ENCODE assay signal across 17 cellular contexts in genomic region chr6:41958022-41958856, GRCh38. TPM values are rescaled to one million over a fixed set of nuclear protein-coding genes. Genes with fewer than 3 reads are reported as not detected.
DNase-seq lines count a peak whose midpoint lies in the region; ATAC-seq and TF ChIP-seq lines count a peak whose summit lies in the region.
"Had no signal": no experiment of that assay in that cellular context is flagged by ENCODE, and none has a peak within 500 bp of the region (broad histone marks: within the 10 kb centered on the region; RNA-seq: fewer than 3 reads in every experiment).

No MANE protein-coding gene starts in this region.

- H3K4me3 ChIP-seq in heart right ventricle, result no peak overlapping the region
- H3K4me3 ChIP-seq: prostate gland, uterus had no signal

- H3K36me3 ChIP-seq in heart right ventricle, result no peaks in the 10 kb centered on the region
- H3K36me3 ChIP-seq: prostate gland, uterus had no signal

- peaks cover 15% of the 10 kb centered on the region for H3K36me3 Mint-ChIP-seq in T-helper 1 cell treated with Interleukin-12 subunit alpha and Interleukin-12 subunit beta and Interleukin-4 antibody, amounts not matched to agents 30 μg/mL and 1 μg/mL, for 36 hours (ENCODE audit: low read depth)
- peaks cover 14% of the 10 kb centered on the region for H3K36me3 Mint-ChIP-seq in activated naive CD8-positive, alpha-beta T cell
- H3K36me3 Mint-ChIP-seq in stimulated activated naive B cell treated with anti-CD40 and anti-IgM and Interleukin-4, amounts not matched to agents 10 μg/mL and 1 μg/mL and 100 μg/mL, for 72 hours, result peaks cover 14% of the 10 kb centered on the region in 2 donors

- H3K27ac ChIP-seq in heart right ventricle, result no peak overlapping the region
- H3K27ac ChIP-seq: KMS-11, prostate gland, uterus had no signal

- H3K27ac Mint-ChIP-seq in T-helper 1 cell treated with Interleukin-12 subunit alpha and Interleukin-12 subunit beta and Interleukin-4 antibody, amounts not matched to agents 30 μg/mL and 1 μg/mL, for 36 hours, result peak overlapping the region; percentile 71
- peak overlapping the region; percentile 99 for H3K27ac Mint-ChIP-seq in activated naive CD8-positive, alpha-beta T cell
- peak overlapping the region; percentile 96 for H3K27ac Mint-ChIP-seq in stimulated activated naive B cell treated with anti-CD40 and anti-IgM and Interleukin-4, amounts not matched to agents 10 μg/mL and 1 μg/mL and 100 μg/mL, for 72 hours
- H3K27ac Mint-ChIP-seq: nephron had no signal

- H3K9me3 ChIP-seq in heart right ventricle, result no peaks in the 10 kb centered on the region
- H3K9me3 ChIP-seq: prostate gland, uterus had no signal

- ATAC-seq in stimulated activated naive B cell treated with anti-CD40 and anti-IgM and Interleukin-4, amounts not matched to agents 10 μg/mL and 1 μg/mL and 100 μg/mL, for 72 hours (replicated peaks), result peak; percentile 93 to 95
- ATAC-seq in heart right ventricle (no peak), HG03457 (IDR thresholded peaks at IDR 0.05; ENCODE audit: unreplicated experiment) (no peak)
- ATAC-seq: HCT116, SK-N-SH treated with all-trans-retinoic acid at 6 μM for 48 hours had no signal

- intact Hi-C loops in heart right ventricle (cut with DNase I), result no loop called here

- 93 to 94% methylated on average over 6 of the region's 6 CpGs for WGBS in heart right ventricle, 2 donors

- H3K4me1 ChIP-seq in heart right ventricle, result peaks cover 0 to 9% (median 0%) of the 10 kb centered on the region in 9 donors
- H3K4me1 ChIP-seq: prostate gland, uterus had no signal

- no peaks in the 10 kb centered on the region for H3K27me3 ChIP-seq in heart right ventricle
- H3K27me3 ChIP-seq: uterus had no signal

- peak; percentile 49 for DNase-seq in activated naive CD4-positive, alpha-beta T cell treated with Interleukin-2 at 50 U/mL for 16 hours
- DNase-seq in activated naive CD4-positive, alpha-beta T cell (lab: John Stamatoyannopoulos, UW), result no peak
- no peak for DNase-seq in stimulated activated naive B cell treated with anti-CD40 and anti-IgM and Interleukin-4, amounts not matched to agents 10 μg/mL and 1 μg/mL and 100 μg/mL, for 72 hours
- DNase-seq in heart right ventricle, result no peak
- no peak for DNase-seq in NCI-H82 (lab: John Stamatoyannopoulos, UW)
- DNase-seq: anterior cingulate cortex, COR-L47, NCI-H1105 treated with DMSO at 0.1 percent for 48 hours, uterus had no signal

- peaks cover 9% of the 10 kb centered on the region for H3K9me3 Mint-ChIP-seq in T-helper 1 cell treated with Interleukin-12 subunit alpha and Interleukin-12 subunit beta and Interleukin-4 antibody, amounts not matched to agents 30 μg/mL and 1 μg/mL, for 36 hours
- H3K9me3 Mint-ChIP-seq in activated naive CD8-positive, alpha-beta T cell (ENCODE audit: low read depth), result no peaks in the 10 kb centered on the region
- peaks cover 0 to 11% of the 10 kb centered on the region in 2 donors for H3K9me3 Mint-ChIP-seq in stimulated activated naive B cell treated with anti-CD40 and anti-IgM and Interleukin-4, amounts not matched to agents 10 μg/mL and 1 μg/mL and 100 μg/mL, for 72 hours
- H3K9me3 Mint-ChIP-seq: nephron had no signal

- H3K27me3 Mint-ChIP-seq in T-helper 1 cell treated with Interleukin-12 subunit alpha and Interleukin-12 subunit beta and Interleukin-4 antibody, amounts not matched to agents 30 μg/mL and 1 μg/mL, for 36 hours (ENCODE audit: low read depth), result no peaks in the 10 kb centered on the region
- H3K27me3 Mint-ChIP-seq in activated naive CD8-positive, alpha-beta T cell, result no peaks in the 10 kb centered on the region
- no peaks in the 10 kb centered on the region for H3K27me3 Mint-ChIP-seq in stimulated activated naive B cell treated with anti-CD40 and anti-IgM and Interleukin-4, amounts not matched to agents 10 μg/mL and 1 μg/mL and 100 μg/mL, for 72 hours

- H3K4me1 Mint-ChIP-seq in T-helper 1 cell treated with Interleukin-12 subunit alpha and Interleukin-12 subunit beta and Interleukin-4 antibody, amounts not matched to agents 30 μg/mL and 1 μg/mL, for 36 hours (ENCODE audit: low read depth), result peaks cover 23% of the 10 kb centered on the region
- peaks cover 76% of the 10 kb centered on the region for H3K4me1 Mint-ChIP-seq in activated naive CD8-positive, alpha-beta T cell (ENCODE audit: low read depth)
- H3K4me1 Mint-ChIP-seq in stimulated activated naive B cell treated with anti-CD40 and anti-IgM and Interleukin-4, amounts not matched to agents 10 μg/mL and 1 μg/mL and 100 μg/mL, for 72 hours, result peaks cover 26 to 51% of the 10 kb centered on the region in 2 donors
- H3K4me1 Mint-ChIP-seq: nephron had no signal

- TF ChIP-seq CTCF in heart right ventricle (IDR thresholded peaks at IDR 0.05), result no peak

- peak overlapping the region; percentile 22 for H3K4me3 Mint-ChIP-seq in T-helper 1 cell treated with Interleukin-12 subunit alpha and Interleukin-12 subunit beta and Interleukin-4 antibody, amounts not matched to agents 30 μg/mL and 1 μg/mL, for 36 hours
- peak overlapping the region; percentile 78 for H3K4me3 Mint-ChIP-seq in activated naive CD8-positive, alpha-beta T cell
- H3K4me3 Mint-ChIP-seq in stimulated activated naive B cell treated with anti-CD40 and anti-IgM and Interleukin-4, amounts not matched to agents 10 μg/mL and 1 μg/mL and 100 μg/mL, for 72 hours, result peak overlapping the region; percentile 58 to 68
- H3K4me3 Mint-ChIP-seq: nephron had no signal

RNA-seq across cellular contexts. Expression of gene CCND3, which starts 16.6 kb away (rescaled TPM):
- total RNA-seq in heart right ventricle, result 10 to 100 TPM; 29.6 to 51.8 (median 37.5) TPM
- 10 to 100 TPM; 55.5 to 77.3 TPM for polyA plus RNA-seq in heart right ventricle

RNA-seq across cellular contexts. Expression of gene BYSL, which starts 36.9 kb away (rescaled TPM):
- 10 to 100 TPM in 3 of 10 donors, 1 to 10 TPM in 7; 7.5 to 14.6 (median 9.9) TPM for total RNA-seq in heart right ventricle
- 10 to 100 TPM in 1 of 2 donors, 1 to 10 TPM in 1; 4.3 to 20.0 TPM for polyA plus RNA-seq in heart right ventricle

RNA-seq across cellular contexts. Expression of gene MED20, which starts 37.3 kb away (rescaled TPM):
- 10 to 100 TPM; 12.6 to 21.5 (median 17.3) TPM for total RNA-seq in heart right ventricle
- polyA plus RNA-seq in heart right ventricle, result 10 to 100 TPM; 11.0 to 11.1 TPM

Comparison
In these comparisons a context has a peak if more than half of its experiments do, and no peak if none do; other contexts are left out.
1. H3K4me3 Mint-ChIP-seq: peak in every context shown above with its lines; median percentile 78 in activated naive CD8-positive, alpha-beta T cell; 63 in stimulated activated naive B cell treated with anti-CD40 and anti-IgM and Interleukin-4, amounts not matched to agents 10 μg/mL and 1 μg/mL and 100 μg/mL, for 72 hours; 22 in T-helper 1 cell treated with Interleukin-12 subunit alpha and Interleukin-12 subunit beta and Interleukin-4 antibody, amounts not matched to agents 30 μg/mL and 1 μg/mL, for 36 hours.
2. ATAC-seq: peak in stimulated activated naive B cell treated with anti-CD40 and anti-IgM and Interleukin-4, amounts not matched to agents 10 μg/mL and 1 μg/mL and 100 μg/mL, for 72 hours (2 of 2); none in heart right ventricle (0 of 8) and HG03457 (single experiment).
3. Peak in every context shown above with its lines, with median percentiles within 50 percentile points of each other: H3K27ac Mint-ChIP-seq.